9 cellular contexts compared by ENCODE assay signal in the genomic region with DNA sequence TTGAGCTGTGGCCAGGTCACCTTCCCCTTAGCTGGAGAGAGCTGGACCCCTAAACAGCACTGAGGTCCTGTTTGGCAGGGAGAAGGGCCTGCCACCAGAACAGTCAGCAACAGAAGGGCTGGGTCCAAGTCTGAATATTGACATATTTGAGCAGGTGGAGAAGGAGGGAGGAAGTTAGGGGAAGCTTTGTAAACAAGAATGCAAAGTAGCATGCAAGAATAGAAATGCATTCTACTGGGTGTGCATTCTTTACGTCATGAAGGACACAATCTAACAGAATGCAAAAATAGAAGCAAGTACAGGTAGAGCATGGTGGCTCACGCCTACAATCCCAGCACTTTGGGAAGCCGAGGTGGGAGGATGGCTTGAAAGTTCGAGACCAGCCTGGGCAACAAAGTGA.
"Had no signal": no experiment of that assay in that cellular context is flagged by ENCODE, and none has a peak within 500 bp of the region (broad histone marks: within the 10 kb centered on the region; RNA-seq: fewer than 3 reads in every experiment).

No MANE protein-coding gene starts in this region.

- H3K36me3 ChIP-seq: adrenal gland, thoracic aorta had no signal

- H3K4me3 ChIP-seq: adrenal gland, lung, thoracic aorta had no signal

- ATAC-seq: activated CD4-positive, CD25-positive, alpha-beta regulatory T cell treated with anti-CD3 and anti-CD28 coated beads, Interleukin-2, amount 50 U/mL, for 24 hours; stimulated activated naive CD8-positive, alpha-beta T cell treated with anti-CD3 and anti-CD28 coated beads, Interleukin-15, amount 100 ng/mL, for 72 hours had no signal

- DNase-seq: activated naive CD4-positive, alpha-beta T cell treated with anti-CD3 and anti-CD28 coated beads, Interleukin-2, amount 50 U/mL, for 16 hours; adrenal gland; dermis blood vessel endothelial cell; stimulated activated CD4-positive, alpha-beta T cell treated with anti-CD3 and anti-CD28 coated beads, Interleukin-4, amount 100 ng/mL, for 1 hour; stimulated activated CD8-positive, alpha-beta memory T cell treated with anti-CD3 and anti-CD28 coated beads, Interleukin-4, amount 100 ng/mL, for 48 hours; stimulated activated naive CD8-positive, alpha-beta T cell treated with anti-CD3 and anti-CD28 coated beads, Interleukin-15, amount 100 ng/mL, for 72 hours had no signal

- H3K27ac ChIP-seq: adrenal gland, thoracic aorta had no signal

- H3K27me3 ChIP-seq: adrenal gland had no signal

- H3K9me3 ChIP-seq: adrenal gland, thoracic aorta had no signal

- H3K4me1 ChIP-seq: adrenal gland had no signal
